In genomic region chr12:4320859-4321701, GRCh38 we compare ENCODE assay signal across 1 cellular context.
TF ChIP-seq lines count a peak whose summit lies in the region.

Gene TIGAR (plus strand): TSS chr12:4321213. CDS start chr12:4321272, 59 bp downstream.

TF ChIP-seq in GM12878, 131 proteins besides CTCF, POLR2A, EP300 and RAD21 (continued from another document):
- TF ChIP-seq SKIL (IDR thresholded peaks at IDR 0.05; ENCODE audit: low read depth, poor library complexity, severe bottlenecking): peak; percentile 16
- peak; percentile 74 for TF ChIP-seq PBX3 (IDR thresholded peaks at IDR 0.05; ENCODE audit: insufficient replicate concordance, low read depth, low read length)
- peak; percentile 60; the same call in 1 of the 2 replicates for TF ChIP-seq NBN (IDR thresholded peaks at IDR 0.05)
- TF ChIP-seq LARP7 (IDR thresholded peaks at IDR 0.05): peak; percentile 75; the same call in 1 of the 2 replicates
- TF ChIP-seq CBX5 (IDR thresholded peaks at IDR 0.05; ENCODE audit: low read depth): no peak
- no peak for TF ChIP-seq RBBP5 (conservative IDR thresholded peaks at IDR 0.05)
- no peak for TF ChIP-seq TBL1XR1 (IDR thresholded peaks at IDR 0.05; ENCODE audit: low read depth, low read length)
- TF ChIP-seq CBX3 (IDR thresholded peaks at IDR 0.05; ENCODE audit: borderline replicate concordance, low read depth): no peak
- TF ChIP-seq IRF3 (IDR thresholded peaks at IDR 0.05): peak; percentile 66
- 0 out of 2 replicates have a peak, but pooled peaks have one; percentile 19 for TF ChIP-seq POLR2AphosphoS2 (IDR thresholded peaks at IDR 0.05; ENCODE audit: low read depth, low read length)
- no peak for TF ChIP-seq ZZZ3 (IDR thresholded peaks at IDR 0.05; ENCODE audit: control insufficient read depth, insufficient read length, low read depth)
- no peak for TF ChIP-seq NFXL1 (IDR thresholded peaks at IDR 0.05; ENCODE audit: borderline replicate concordance)
- TF ChIP-seq CHD1 (IDR thresholded peaks at IDR 0.05; ENCODE audit: low read depth, low read length): no peak
- peak; percentile 82; the same call in 1 of the 2 replicates for TF ChIP-seq GATAD2B (conservative IDR thresholded peaks at IDR 0.05; ENCODE audit: low read depth)
- TF ChIP-seq ZNF217 (IDR thresholded peaks at IDR 0.05): no peak
- peak; percentile 61 for TF ChIP-seq CBFB (IDR thresholded peaks at IDR 0.05; ENCODE audit: low read depth)
- no peak for TF ChIP-seq ATF7 (IDR thresholded peaks at IDR 0.05; ENCODE audit: low read depth)
- peak; percentile 86 for TF ChIP-seq IKZF1 (conservative IDR thresholded peaks at IDR 0.05)
